15 cellular contexts compared by ENCODE assay signal in the genomic region with DNA sequence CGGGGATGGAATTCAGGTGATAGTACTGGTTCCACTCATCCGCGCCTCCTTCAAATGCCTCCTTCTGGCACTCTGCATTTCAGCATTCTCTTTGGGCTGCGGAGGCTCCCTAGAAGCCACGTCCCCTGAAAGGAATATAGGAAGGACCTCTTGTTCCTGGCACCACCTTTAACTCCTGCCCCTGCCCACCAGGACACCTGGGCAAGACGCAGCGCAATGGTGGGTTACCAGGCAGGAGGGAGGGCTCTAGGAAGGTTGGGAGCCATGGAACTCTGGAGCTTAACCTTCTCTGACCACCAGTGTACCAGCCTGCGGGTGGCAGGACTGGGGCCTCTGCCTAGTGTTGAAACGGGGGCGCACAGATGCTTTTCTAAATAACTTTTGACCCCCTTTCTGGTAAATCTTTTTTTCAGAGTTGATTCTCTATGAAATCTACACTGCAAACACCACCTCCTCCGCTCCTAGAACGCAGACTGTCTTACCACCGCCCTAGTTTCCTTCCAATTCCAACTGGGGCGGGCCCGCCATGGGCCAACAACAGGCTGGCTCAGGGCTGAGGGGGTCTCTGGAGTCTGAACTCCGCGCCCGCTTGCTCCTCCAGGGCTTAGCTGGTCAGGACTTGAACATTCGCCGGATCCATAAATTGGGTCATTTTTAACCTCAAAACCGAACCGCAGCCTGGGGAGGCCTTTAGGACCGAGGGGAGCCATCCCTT. TPM values are rescaled to one million over a fixed set of nuclear protein-coding genes. Genes with fewer than 3 reads are reported as not detected.
DNase-seq lines count a peak whose midpoint lies in the region; ATAC-seq, FAIRE-seq and TF ChIP-seq lines count a peak whose summit lies in the region.
"Had no signal": no experiment of that assay in that cellular context is flagged by ENCODE, and none has a peak within 500 bp of the region (broad histone marks: within the 10 kb centered on the region; RNA-seq: fewer than 3 reads in every experiment).

No MANE protein-coding gene starts in this region.

- H3K4me3 ChIP-seq in A673 (ENCODE audit: low read depth, low read length, poor library complexity, severe bottlenecking) (peak overlapping the region; percentile 71), right cardiac atrium (ENCODE audit: low read length) (peak overlapping the region; percentile 57), osteoblast (ENCODE audit: insufficient read depth, low read length) (peak overlapping the region; percentile 55)

- BruUV-seq in A673 (replicated peaks; lab: Mats Ljungman, UMichigan): no TSS peak

- CTCF ChIA-PET in A673 (lab: Charles Lee): no interaction called here

- peaks cover 17% of the 10 kb centered on the region for H3K4me1 ChIP-seq in A673 (ENCODE audit: insufficient read depth, low read length, poor library complexity, severe bottlenecking)
- no peaks in the 10 kb centered on the region for H3K4me1 ChIP-seq in right cardiac atrium (ENCODE audit: control insufficient read depth, insufficient read depth, low read length)
- no peaks in the 10 kb centered on the region for H3K4me1 ChIP-seq in osteoblast (ENCODE audit: insufficient read depth, low read length)
- H3K4me1 ChIP-seq: pancreas had no signal

- no peak for FAIRE-seq in HTR-8/SVneo (lab: Jason Lieb, UNC)
- FAIRE-seq: pancreas, TTC549 had no signal

- H3K9me3 ChIP-seq in A673 (ENCODE audit: low read depth, low read length, poor library complexity, severe bottlenecking) (no peaks in the 10 kb centered on the region), right cardiac atrium (ENCODE audit: control insufficient read depth, low read length) (no peaks in the 10 kb centered on the region), osteoblast (ENCODE audit: low read depth, low read length) (no peaks in the 10 kb centered on the region)
- H3K9me3 ChIP-seq: MG63, pancreas had no signal

- no peak for DNase-seq in A673 (ENCODE audit: low spot score)
- DNase-seq in RPMI8226: peak; percentile 20
- DNase-seq in right cardiac atrium: no peak
- DNase-seq in osteoblast (ENCODE audit: insufficient read length, low spot score, missing footprints): no peak
- DNase-seq in SIG-M5 (lab: John Stamatoyannopoulos, UW): no peak
- no peak for DNase-seq in HTR-8/SVneo (ENCODE audit: insufficient read length, low spot score)
- DNase-seq in NCI-H1930 (lab: John Stamatoyannopoulos, UW): no peak
- DNase-seq: amniotic stem cell, immature natural killer cell, NCI-H226, pancreas had no signal

- POLR2A ChIA-PET in A673 (lab: Charles Lee; ENCODE audit: low non-redundant PET): interaction anchor here (0.6 kb wide), 2 partner anchors 218 to 790 kb away, joined by 3 read pairs; no protein-coding TSS in a partner anchor

- peak overlapping the region; percentile 71 for H3K27ac ChIP-seq in A673 (ENCODE audit: low read depth, low read length, poor library complexity, severe bottlenecking)
- peak overlapping the region; percentile 29 for H3K27ac ChIP-seq in right cardiac atrium (ENCODE audit: low read length)
- H3K27ac ChIP-seq in osteoblast (ENCODE audit: low read depth, low read length): no peak overlapping the region
- H3K27ac ChIP-seq: pancreas had no signal

- TF ChIP-seq CTCF in A673 (conservative IDR thresholded peaks at IDR 0.05; ENCODE audit: low read depth, low read length) (no peak), osteoblast (IDR thresholded peaks at IDR 0.05; ENCODE audit: extremely low read depth, low read depth, low read length) (no peak)

- H4K20me1 ChIP-seq in osteoblast (ENCODE audit: insufficient read depth, low read length): no peaks in the 10 kb centered on the region

- H3K79me2 ChIP-seq in osteoblast (ENCODE audit: insufficient read depth, low read length): no peaks in the 10 kb centered on the region

- intact Hi-C loops in A673 (cut with micrococcal nuclease; ENCODE audit: unreplicated experiment): no loop called here
- intact Hi-C loops in right cardiac atrium (cut with DNase I): no loop called here

- peak overlapping the region; percentile 61 for H3K4me2 ChIP-seq in osteoblast (ENCODE audit: insufficient read depth, low read length)

- H3K27me3 ChIP-seq in A673 (replicated peaks; ENCODE audit: insufficient read depth, low read depth, low read length, poor library complexity) (peaks cover 40% of the 10 kb centered on the region), right cardiac atrium (ENCODE audit: control insufficient read depth, insufficient read depth) (no peaks in the 10 kb centered on the region), osteoblast (ENCODE audit: insufficient read depth, low read length) (peaks cover 42% of the 10 kb centered on the region)

- no peak for ATAC-seq in right cardiac atrium
- ATAC-seq in GM21390 (IDR thresholded peaks at IDR 0.05; ENCODE audit: unreplicated experiment): no peak
- ATAC-seq: esophagus mucosa had no signal

- 44% methylated on average over 23 of the region's 23 CpGs for WGBS in right cardiac atrium

- H3K36me3 ChIP-seq in A673 (ENCODE audit: insufficient read depth, low read length, poor library complexity, severe bottlenecking) (no peaks in the 10 kb centered on the region), osteoblast (ENCODE audit: insufficient read depth, low read length) (no peaks in the 10 kb centered on the region)
- H3K36me3 ChIP-seq: MG63, pancreas had no signal

- no peak overlapping the region for H2AFZ ChIP-seq in osteoblast (ENCODE audit: low read length)

RNA-seq across cellular contexts. Expression of gene SYNDIG1, which starts 0.9 kb away (rescaled TPM):
- total RNA-seq in A673 (2021) (16.6 and 17.9 TPM in 2 replicates), right cardiac atrium (10 to 100 TPM; 26.3 to 38.6 (median 33.3) TPM), osteoblast (2.2 and 3.2 TPM in 2 replicates)
- polyA plus RNA-seq in right cardiac atrium: 34.8 TPM
- polyA plus RNA-seq: immature natural killer cell had no signal
